ENCODE assay signal across 8 cellular contexts in genomic region chr13:45108716-45109706, GRCh38. TPM values are rescaled to one million over a fixed set of nuclear protein-coding genes. Genes with fewer than 3 reads are reported as not detected.
DNase-seq lines count a peak whose midpoint lies in the region; ATAC-seq, FAIRE-seq and TF ChIP-seq lines count a peak whose summit lies in the region.

No MANE protein-coding gene starts in this region.

- H3K36me3 Mint-ChIP-seq in activated T-helper 1 cell treated with anti-CD3 and anti-CD28 coated beads, Interleukin-12 subunit alpha, Interleukin-12 subunit beta, Interleukin-2, Interleukin-4 antibody, amounts not matched to agents 30 ng/mL and 10 ng/mL and 1 ng/mL, durations not matched to agents 14 hours and 24 hours and 36 hours (ENCODE audit: low read depth) = no peaks in the 10 kb centered on the region

- no peak overlapping the region for H3K27ac Mint-ChIP-seq in activated T-helper 1 cell treated with anti-CD3 and anti-CD28 coated beads, Interleukin-12 subunit alpha, Interleukin-12 subunit beta, Interleukin-2, Interleukin-4 antibody, amounts not matched to agents 30 ng/mL and 10 ng/mL and 1 ng/mL, durations not matched to agents 14 hours and 24 hours and 36 hours

- peak; percentile 65 for DNase-seq in AG10803 (ENCODE audit: low read depth)
- peak in 1 of 2 experiments; percentile 55 for DNase-seq in H1 (ENCODE audit: low read depth in 1 of 2, low spot score in 2 of 2)
- no peak for DNase-seq in dedifferentiated amniotic fluid mesenchymal stem cell (ENCODE audit: extremely low spot score)
- no peak for DNase-seq in H4 (ENCODE audit: low spot score)
- no peak for DNase-seq in activated T-helper 1 cell treated with anti-CD3 and anti-CD28 coated beads, Interleukin-12 subunit alpha, Interleukin-12 subunit beta, Interleukin-2, Interleukin-4 antibody, amounts not matched to agents 30 ng/mL and 10 ng/mL and 1 ng/mL, durations not matched to agents 14 hours and 24 hours and 36 hours (ENCODE audit: low spot score)

- H3K14ac ChIP-seq in H1 (ENCODE audit: insufficient read length) = no peak overlapping the region

- no peak overlapping the region for H3K56ac ChIP-seq in H1 (replicated peaks; ENCODE audit: insufficient read length, low read depth, low read length)

- no peaks in the 10 kb centered on the region for H4K20me1 ChIP-seq in H1 (replicated peaks in 1 of 2; ENCODE audit: control insufficient read depth in 1 of 2, insufficient read depth in 2 of 2, low read length in 2 of 2)

- H3K4me1 Mint-ChIP-seq in activated T-helper 1 cell treated with anti-CD3 and anti-CD28 coated beads, Interleukin-12 subunit alpha, Interleukin-12 subunit beta, Interleukin-2, Interleukin-4 antibody, amounts not matched to agents 30 ng/mL and 10 ng/mL and 1 ng/mL, durations not matched to agents 14 hours and 24 hours and 36 hours (ENCODE audit: low read depth) = peaks cover 5% of the 10 kb centered on the region

- H2AFZ ChIP-seq in H1 (ENCODE audit: low read length) = peak overlapping the region; percentile 83

- H3K4me3 Mint-ChIP-seq in activated T-helper 1 cell treated with anti-CD3 and anti-CD28 coated beads, Interleukin-12 subunit alpha, Interleukin-12 subunit beta, Interleukin-2, Interleukin-4 antibody, amounts not matched to agents 30 ng/mL and 10 ng/mL and 1 ng/mL, durations not matched to agents 14 hours and 24 hours and 36 hours = no peak overlapping the region

- H4K8ac ChIP-seq in H1 (ENCODE audit: extremely low read depth, insufficient read depth, low read length) = no peak overlapping the region

- peaks cover 3 to 12% (median 6%) of the 10 kb centered on the region in 4 experiments; a peak in 5 of 7 replicates for H3K4me1 ChIP-seq in H1 (replicated peaks in 1 of 4; ENCODE audit: control insufficient read depth in 3 of 4, insufficient read depth in 4 of 4, low read length in 3 of 4)

- intact Hi-C loops in activated T-helper 1 cell treated with anti-CD3 and anti-CD28 coated beads, Interleukin-12 subunit alpha, Interleukin-12 subunit beta, Interleukin-2, Interleukin-4 antibody, amounts not matched to agents 30 ng/mL and 10 ng/mL and 1 ng/mL, durations not matched to agents 14 hours and 24 hours and 36 hours (cut with micrococcal nuclease) = no loop called here

- H2BK20ac ChIP-seq in H1 (ENCODE audit: low read length) = 0 out of 2 replicates have a peak overlapping the region, but pooled peaks have one; percentile 15

- H3K23me2 ChIP-seq in H1 (ENCODE audit: low read depth, low read length) = 0 out of 2 replicates have a peak, but pooled peaks cover 1% of the 10 kb centered on the region

- no peak for TF ChIP-seq POLR2A in H1 (IDR thresholded peaks at IDR 0.05; ENCODE audit: control extremely low read depth in 1 of 2, low read depth in 2 of 2, low read length in 2 of 2)

- H2AK5ac ChIP-seq in H1 (ENCODE audit: low read depth, low read length) = no peak overlapping the region

- no peak for TF ChIP-seq RAD21 in H1 (IDR thresholded peaks at IDR 0.05 in 1 of 2, conservative IDR thresholded peaks at IDR 0.05 in 1 of 2; ENCODE audit: low read depth in 2 of 2, low read length in 2 of 2)

- TF ChIP-seq CTCF in AG10803 (conservative IDR thresholded peaks at IDR 0.05; ENCODE audit: low read length) (no peak), H1 (IDR thresholded peaks at IDR 0.05; ENCODE audit: control extremely low read depth in 1 of 3, insufficient read depth in 1 of 3, low read depth in 1 of 3, low read length in 3 of 3) (no peak)

- H2BK120ac ChIP-seq in H1 (replicated peaks; ENCODE audit: low read depth, low read length) = no peak overlapping the region

- H2BK15ac ChIP-seq in H1 (ENCODE audit: low read length) = no peak overlapping the region

- H3K27me3 ChIP-seq in H1 (replicated peaks in 1 of 4; ENCODE audit: control insufficient read depth in 3 of 4, extremely low read depth in 1 of 4, insufficient read depth in 3 of 4, low read length in 3 of 4) = no peaks in the 10 kb centered on the region

- peak; percentile 65 for FAIRE-seq in H1 (lab: Jason Lieb, UNC)

- no peak for TF ChIP-seq EP300 in H1 (IDR thresholded peaks at IDR 0.05; ENCODE audit: borderline replicate concordance in 1 of 2, low read depth in 2 of 2, low read length in 2 of 2)

- no peaks in the 10 kb centered on the region for H3K36me3 ChIP-seq in H1 (ENCODE audit: control insufficient read depth in 2 of 4, insufficient read depth in 4 of 4, low read length in 3 of 4)

- H3K23ac ChIP-seq in H1 (ENCODE audit: insufficient read length) = no peak overlapping the region

- H3K27ac ChIP-seq in H1 (ENCODE audit: low read depth, low read length) = no peak overlapping the region

- no peaks in the 10 kb centered on the region for H3K79me2 ChIP-seq in H1 (ENCODE audit: control insufficient read depth in 1 of 2, insufficient read depth in 2 of 2, low read length in 2 of 2)

- no peaks in the 10 kb centered on the region for H3K79me1 ChIP-seq in H1 (ENCODE audit: low read depth, low read length)

- H4K5ac ChIP-seq in H1 (ENCODE audit: insufficient read length, low read depth, low read length) = no peak overlapping the region

- H2BK12ac ChIP-seq in H1 (ENCODE audit: low read depth, low read length) = no peak overlapping the region

- peaks cover 2% of the 10 kb centered on the region for H3K27me3 Mint-ChIP-seq in activated T-helper 1 cell treated with anti-CD3 and anti-CD28 coated beads, Interleukin-12 subunit alpha, Interleukin-12 subunit beta, Interleukin-2, Interleukin-4 antibody, amounts not matched to agents 30 ng/mL and 10 ng/mL and 1 ng/mL, durations not matched to agents 14 hours and 24 hours and 36 hours (ENCODE audit: insufficient read depth)

- H3K9me3 ChIP-seq in H1 (ENCODE audit: insufficient read depth in 2 of 2, low read depth in 1 of 2, low read length in 1 of 2) = no peaks in the 10 kb centered on the region

- H3K4ac ChIP-seq in H1 (replicated peaks; ENCODE audit: insufficient read length, low read depth, low read length) = no peak overlapping the region

- H3K4me2 ChIP-seq in H1 (ENCODE audit: insufficient read depth in 1 of 2, low read depth in 2 of 2, low read length in 2 of 2) = peak overlapping the region in 1 of 2 experiments; percentile 54; a peak in 2 of 4 replicates

- H4K91ac ChIP-seq in H1 (replicated peaks; ENCODE audit: insufficient read length, low read length) = no peak overlapping the region

- no peaks in the 10 kb centered on the region for H3K9me3 Mint-ChIP-seq in activated T-helper 1 cell treated with anti-CD3 and anti-CD28 coated beads, Interleukin-12 subunit alpha, Interleukin-12 subunit beta, Interleukin-2, Interleukin-4 antibody, amounts not matched to agents 30 ng/mL and 10 ng/mL and 1 ng/mL, durations not matched to agents 14 hours and 24 hours and 36 hours

- H2BK5ac ChIP-seq in H1 (ENCODE audit: low read depth, low read length) = no peak overlapping the region

- POLR2A ChIA-PET in H1 (lab: Charles Lee; ENCODE audit: partially characterized antibody) = no interaction called here

- no peak overlapping the region for H3K18ac ChIP-seq in H1 (ENCODE audit: extremely low read depth, low read length)

- H3K9ac ChIP-seq in H1 (replicated peaks in 1 of 4; ENCODE audit: extremely low read depth in 1 of 4, low read depth in 3 of 4, low read length in 3 of 4) = peak overlapping the region in 1 of 4 experiments; percentile 50; a peak in 1 of 7 replicates

- CTCF ChIA-PET in H1 (lab: Charles Lee; ENCODE audit: partially characterized antibody) = interaction anchor here (1.0 to 1.4 kb wide), 5 partner anchors 8 to 62 kb away, joined by 3 to 4 read pairs (median 4); no protein-coding TSS in a partner anchor

- H3K4me3 ChIP-seq in AG10803 (ENCODE audit: low read length) = peak overlapping the region; percentile 20; the same call in 1 of the 2 replicates
- no peak overlapping the region; a peak in 1 of 8 replicates for H3K4me3 ChIP-seq in H1 (ENCODE audit: extremely low read depth in 1 of 4, insufficient read depth in 2 of 4, low read depth in 3 of 4, low read length in 4 of 4)

- ATAC-seq in GM19452 (IDR thresholded peaks at IDR 0.05; ENCODE audit: unreplicated experiment) = peak; percentile 75
- ATAC-seq in HG03521 (IDR thresholded peaks at IDR 0.05; ENCODE audit: unreplicated experiment) = peak; percentile 49
- no peak for ATAC-seq in HG03469 (IDR thresholded peaks at IDR 0.05; ENCODE audit: unreplicated experiment)

- WGBS in H1 (ENCODE audit: extremely low coverage in 1 of 2, insufficient coverage in 1 of 2, insufficient read length in 1 of 2, insufficient replicate concordance in 2 of 2, low coverage in 1 of 2, low lambda C conversion rate in 2 of 2, missing lambda C conversion rate in 1 of 2), 2 experiments = 51% methylated on average over 16 of the region's 16 CpGs; no CpG with 5 or more reads in 1 of the 2 experiments

TF ChIP-seq in H1, 55 proteins besides CTCF, POLR2A, EP300 and RAD21:
- 0 out of 2 replicates have a peak, but pooled peaks have one; percentile 21 for TF ChIP-seq TAF1 (IDR thresholded peaks at IDR 0.05; ENCODE audit: low read depth, low read length)
- TF ChIP-seq SP1 (IDR thresholded peaks at IDR 0.05; ENCODE audit: low read depth, low read length) = no peak
- no peak for TF ChIP-seq SIX5 (IDR thresholded peaks at IDR 0.05; ENCODE audit: low read depth, low read length)
- peak; percentile 80 for TF ChIP-seq E2F6 (IDR thresholded peaks at IDR 0.05)
TF ChIP-seq in H1: peak in this region for 2.

RNA-seq across cellular contexts. Expression of gene GTF2F2, which starts 11.3 kb away (rescaled TPM):
- total RNA-seq in H1 (2021; fragmentation: NEBNext Ultra II Directional; extraction: Animal tissue kit (Norgen Biotek cat#: 25700)) = 31.1 and 32.8 TPM in 2 replicates
- 7.3 and 10.8 TPM in 2 replicates for polyA plus RNA-seq in H1 (2011; rRNA removed)
- 23.6 TPM for polyA plus RNA-seq in H1 (2011; cell fraction: cytosol; rRNA removed)
- 4.8 TPM for polyA plus RNA-seq in H1 (2011; cell fraction: nucleus; rRNA removed)
- 20.7 to 22.8 TPM (median 21.3 TPM) in 4 replicates for polyA plus RNA-seq in H1 (2012, experiment 1 of 2)
- 3.1 TPM for polyA plus RNA-seq in H1 (2012, experiment 2 of 2)
- polyA plus RNA-seq in H1 (2013, experiment 1 of 2) = 38.8 TPM
- polyA plus RNA-seq in H1 (2013, experiment 2 of 2) = 38.5 TPM
- polyA minus RNA-seq in H1 (2011; rRNA and poly(A)+ RNA removed) = 5.2 and 7.7 TPM in 2 replicates
- polyA minus RNA-seq in H1 (2011; cell fraction: cytosol; rRNA and poly(A)+ RNA removed) = 18.1 TPM
- 25.0 TPM for polyA minus RNA-seq in H1 (2011; cell fraction: nucleus; rRNA and poly(A)+ RNA removed)
- total RNA-seq in H4 (2014; rRNA removed; shearing (Covaris generic)) = 28.9 and 36.5 TPM in 2 replicates
- total RNA-seq in activated T-helper 1 cell treated with anti-CD3 and anti-CD28 coated beads, Interleukin-12 subunit alpha, Interleukin-12 subunit beta, Interleukin-2, Interleukin-4 antibody, amounts not matched to agents 30 ng/mL and 10 ng/mL and 1 ng/mL, durations not matched to agents 14 hours and 24 hours and 36 hours = 30.1 and 30.8 TPM in 2 replicates
